In the genomic region with DNA sequence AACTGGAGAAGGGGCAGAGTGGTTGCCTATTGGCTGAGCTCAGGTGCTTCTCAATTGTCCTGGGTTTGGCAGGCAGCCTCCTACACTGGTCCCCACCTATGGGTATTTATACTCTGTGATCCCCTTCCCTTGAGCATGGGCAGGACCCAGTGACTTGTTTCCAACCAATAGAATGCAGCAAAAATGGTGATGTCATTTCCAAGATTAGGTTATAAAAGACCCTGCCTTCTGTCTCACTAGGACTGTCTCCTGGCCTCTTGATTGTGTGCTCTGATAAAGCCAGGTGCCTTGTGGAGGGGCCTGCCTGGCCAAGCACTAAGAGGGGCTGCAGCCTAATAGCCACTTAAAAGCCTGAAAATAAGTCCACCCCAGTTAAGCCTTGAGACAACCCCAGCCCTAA, we compare ENCODE assay signal across 34 cellular contexts.
"Had no signal": no experiment of that assay in that cellular context is flagged by ENCODE, and none has a peak within 500 bp of the region (broad histone marks: within the 10 kb centered on the region; RNA-seq: fewer than 3 reads in every experiment).

No MANE protein-coding gene starts in this region.

- H3K36me3 ChIP-seq: MG63 had no signal

- H3K4me3 ChIP-seq: MG63 had no signal

- DNase-seq: Karpas-422, Kasumi-1, MG63, MM.1S, MV-4-11, NCI-H1048, NCI-H1092, NCI-H1092 treated with DMSO at 0.1 percent for 48 hours, NCI-H1105, NCI-H1105 treated with DMSO at 0.1 percent for 48 hours, NCI-H1417, NCI-H1417 treated with DMSO at 0.1 percent for 48 hours, NCI-H1436, NCI-H1436 treated with DMSO at 0.1 percent for 48 hours, NCI-H146, NCI-H1694, NCI-H1694 treated with DMSO at 0.1 percent for 48 hours, NCI-H187 treated with DMSO at 0.1 percent for 48 hours, NCI-H1930, NCI-H2029, NCI-H2029 treated with DMSO at 0.1 percent for 48 hours, NCI-H2081, NCI-H2081 treated with DMSO at 0.1 percent for 48 hours, NCI-H2107, NCI-H2171, NCI-H2171 treated with DMSO at 0.1 percent for 48 hours, NCI-H2227 treated with DMSO at 0.1 percent for 48 hours, NCI-H226, NCI-H345, NCI-H446, NCI-H446 treated with DMSO at 0.1 percent for 48 hours, NCI-H510A, NCI-H510A treated with DMSO at 0.1 percent for 48 hours, NCI-H524 had no signal
